In the genomic region with DNA sequence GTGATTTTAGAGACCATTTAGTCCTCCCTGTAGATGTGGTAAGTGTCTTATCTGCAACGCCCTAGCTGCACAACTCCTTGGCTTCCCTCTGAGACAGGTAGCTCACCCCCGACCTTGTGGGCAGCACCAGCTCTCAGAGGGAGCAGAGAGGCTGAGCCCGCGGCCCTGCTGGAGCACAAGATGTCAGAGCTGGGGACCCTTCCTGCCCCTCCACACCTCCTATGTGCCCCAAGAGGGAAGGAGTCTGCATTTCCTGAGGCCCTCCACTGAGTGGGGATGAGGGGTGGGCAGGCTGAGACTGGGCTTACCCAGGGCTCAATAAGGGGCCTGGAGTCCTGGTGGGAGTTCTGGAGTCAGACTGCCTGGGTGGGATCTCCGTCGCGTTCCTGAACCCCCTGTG, we compare ENCODE assay signal across 27 cellular contexts. TPM values are rescaled to one million over a fixed set of nuclear protein-coding genes. Genes with fewer than 3 reads are reported as not detected.
DNase-seq lines count a peak whose midpoint lies in the region; ATAC-seq and TF ChIP-seq lines count a peak whose summit lies in the region.
"Had no signal": no experiment of that assay in that cellular context is flagged by ENCODE, and none has a peak within 500 bp of the region (broad histone marks: within the 10 kb centered on the region; RNA-seq: fewer than 3 reads in every experiment).

No MANE protein-coding gene starts in this region.

- H3K18ac ChIP-seq in trophoblast cell (ENCODE audit: low read length): no peak overlapping the region

- H3K36me3 ChIP-seq in adrenal gland (replicated peaks in 1 of 2): no peaks in the 10 kb centered on the region
- H3K36me3 ChIP-seq in trophoblast cell (ENCODE audit: control insufficient read depth in 1 of 2, insufficient read depth in 2 of 2, low read length in 2 of 2): no peaks in the 10 kb centered on the region
- H3K36me3 ChIP-seq: ascending aorta, cardiac muscle cell, gastrocnemius medialis, left ventricle myocardium inferior had no signal

- no peak overlapping the region for H3K9ac ChIP-seq in trophoblast cell (ENCODE audit: low read length)

- H3K27ac Mint-ChIP-seq in stimulated activated naive CD8-positive, alpha-beta T cell treated with anti-CD3 and anti-CD28 coated beads, Interleukin-15, Interleukin-2, amounts not matched to agents 100 ng/mL and 50 ng/mL, for 24 hours: peak overlapping the region; percentile 21
- H3K27ac Mint-ChIP-seq: activated CD4-positive, alpha-beta memory T cell treated with anti-CD3 and anti-CD28 coated beads, Interleukin-2, amount 10 ng/mL, durations not matched to agents 7 days and 5 days; CD4-positive, alpha-beta T cell; dendritic cell treated with granulocyte-macrophage colony-stimulating factor and Interleukin-4, amounts not matched to agents 40 ng/mL and 50 ng/mL, for 4 days; T-helper 1 cell treated with Interleukin-12 subunit alpha and Interleukin-12 subunit beta and Interleukin-4 antibody, amounts not matched to agents 30 μg/mL and 1 μg/mL, for 36 hours had no signal

- no peak overlapping the region for H3K4me2 ChIP-seq in trophoblast cell (ENCODE audit: low read length)

- H3K4me3 Mint-ChIP-seq in stimulated activated naive CD8-positive, alpha-beta T cell treated with anti-CD3 and anti-CD28 coated beads, Interleukin-15, Interleukin-2, amounts not matched to agents 100 ng/mL and 50 ng/mL, for 24 hours: no peak overlapping the region
- H3K4me3 Mint-ChIP-seq: activated CD4-positive, alpha-beta memory T cell treated with anti-CD3 and anti-CD28 coated beads, Interleukin-2, amount 10 ng/mL, durations not matched to agents 7 days and 5 days; CD4-positive, alpha-beta T cell; dendritic cell treated with granulocyte-macrophage colony-stimulating factor and Interleukin-4, amounts not matched to agents 40 ng/mL and 50 ng/mL, for 4 days; T-helper 1 cell treated with Interleukin-12 subunit alpha and Interleukin-12 subunit beta and Interleukin-4 antibody, amounts not matched to agents 30 μg/mL and 1 μg/mL, for 36 hours had no signal

- intact Hi-C loops in adrenal gland (cut with DNase I): no loop called here

- H2AFZ ChIP-seq in trophoblast cell (ENCODE audit: insufficient read depth, low read length, poor library complexity): no peak overlapping the region

- no peaks in the 10 kb centered on the region for H3K36me3 Mint-ChIP-seq in stimulated activated naive CD8-positive, alpha-beta T cell treated with anti-CD3 and anti-CD28 coated beads, Interleukin-15, Interleukin-2, amounts not matched to agents 100 ng/mL and 50 ng/mL, for 24 hours (ENCODE audit: low read depth)

- DNase-seq in stimulated activated naive CD8-positive, alpha-beta T cell treated with anti-CD3 and anti-CD28 coated beads, Interleukin-15, Interleukin-2, amounts not matched to agents 100 U/mL and 50 U/mL, for 24 hours: no peak
- DNase-seq in adrenal gland (peak in 6 of 7 donors; percentile 0 to 35 (median 6)), trophoblast cell (no peak), substantia nigra (lab: John Stamatoyannopoulos, UW) (no peak)
- DNase-seq: activated CD4-positive, alpha-beta memory T cell treated with anti-CD3 and anti-CD28 coated beads, Interleukin-2, amount 10 ng/mL, durations not matched to agents 7 days and 5 days; activated CD4-positive, alpha-beta T cell treated with anti-CD3 and anti-CD28 coated beads for 1 hour; activated naive CD4-positive, alpha-beta T cell treated with anti-CD3 and anti-CD28 coated beads, Interleukin-2, amount 50 U/mL, for 16 hours; gastrocnemius medialis; hippocampal formation; left ventricle myocardium inferior; mesendoderm; NCI-H1417 treated with DMSO at 0.1 percent for 48 hours; NCI-H2081; NCI-H226; occipital lobe; stimulated activated CD4-positive, alpha-beta T cell treated with anti-CD3 and anti-CD28 coated beads, Interleukin-1b, Interleukin-23, amount 100 ng/mL, for 48 hours; stimulated activated CD8-positive, alpha-beta memory T cell treated with anti-CD3 and anti-CD28 coated beads, Interleukin-4, amount 100 ng/mL, for 48 hours had no signal

- no peak overlapping the region for H4K8ac ChIP-seq in trophoblast cell (ENCODE audit: low read depth, low read length)

- no peak overlapping the region for H3K23ac ChIP-seq in trophoblast cell (ENCODE audit: low read length)

- H2BK5ac ChIP-seq in trophoblast cell (ENCODE audit: low read depth, low read length, poor library complexity): no peak overlapping the region

- peaks cover 44% of the 10 kb centered on the region for H3K4me1 Mint-ChIP-seq in stimulated activated naive CD8-positive, alpha-beta T cell treated with anti-CD3 and anti-CD28 coated beads, Interleukin-15, Interleukin-2, amounts not matched to agents 100 ng/mL and 50 ng/mL, for 24 hours (ENCODE audit: low read depth)

- H3K4me1 ChIP-seq in adrenal gland (replicated peaks in 1 of 2): peaks cover 0 to 5% of the 10 kb centered on the region in 2 donors
- H3K4me1 ChIP-seq in trophoblast cell (ENCODE audit: control insufficient read depth in 1 of 2, insufficient read depth in 2 of 2, low read length in 2 of 2): peaks cover 24 to 25% of the 10 kb centered on the region in 2 experiments
- H3K4me1 ChIP-seq: ascending aorta, gastrocnemius medialis, left ventricle myocardium inferior had no signal

- peaks cover 8% of the 10 kb centered on the region for H3K79me2 ChIP-seq in trophoblast cell (ENCODE audit: control insufficient read depth, insufficient read depth, low read length, poor library complexity)

- H3K9me3 Mint-ChIP-seq in stimulated activated naive CD8-positive, alpha-beta T cell treated with anti-CD3 and anti-CD28 coated beads, Interleukin-15, Interleukin-2, amounts not matched to agents 100 ng/mL and 50 ng/mL, for 24 hours: no peaks in the 10 kb centered on the region
- H3K9me3 Mint-ChIP-seq: activated CD4-positive, alpha-beta memory T cell treated with anti-CD3 and anti-CD28 coated beads, Interleukin-2, amount 10 ng/mL, durations not matched to agents 7 days and 5 days; CD4-positive, alpha-beta T cell; dendritic cell treated with granulocyte-macrophage colony-stimulating factor and Interleukin-4, amounts not matched to agents 40 ng/mL and 50 ng/mL, for 4 days; T-helper 1 cell treated with Interleukin-12 subunit alpha and Interleukin-12 subunit beta and Interleukin-4 antibody, amounts not matched to agents 30 μg/mL and 1 μg/mL, for 36 hours had no signal

- no peak overlapping the region for H3K27ac ChIP-seq in adrenal gland
- no peak overlapping the region for H3K27ac ChIP-seq in trophoblast cell (ENCODE audit: low read depth, low read length)
- no peak overlapping the region for H3K27ac ChIP-seq in substantia nigra (ENCODE audit: low read depth, low read length, poor library complexity, severe bottlenecking)
- H3K27ac ChIP-seq: ascending aorta, cardiac muscle cell, gastrocnemius medialis, HL-60, left ventricle myocardium inferior had no signal

- H2AK5ac ChIP-seq in trophoblast cell (ENCODE audit: low read length): no peak overlapping the region

- no peak for TF ChIP-seq POLR2A in adrenal gland (IDR thresholded peaks at IDR 0.05)

- H3K27me3 ChIP-seq in adrenal gland (no peaks in the 10 kb centered on the region), trophoblast cell (ENCODE audit: insufficient read depth, low read length) (no peaks in the 10 kb centered on the region)
- H3K27me3 ChIP-seq: ascending aorta, cardiac muscle cell, gastrocnemius medialis had no signal

- no peaks in the 10 kb centered on the region for H3K27me3 Mint-ChIP-seq in stimulated activated naive CD8-positive, alpha-beta T cell treated with anti-CD3 and anti-CD28 coated beads, Interleukin-15, Interleukin-2, amounts not matched to agents 100 ng/mL and 50 ng/mL, for 24 hours
- H3K27me3 Mint-ChIP-seq: CD4-positive, alpha-beta T cell had no signal

- ATAC-seq in stimulated activated naive CD8-positive, alpha-beta T cell treated with anti-CD3 and anti-CD28 coated beads, Interleukin-15, Interleukin-2, amounts not matched to agents 100 U/mL and 50 U/mL, for 24 hours: no peak
- ATAC-seq in HG03159 (IDR thresholded peaks at IDR 0.05; ENCODE audit: unreplicated experiment) (no peak), GM19351 (IDR thresholded peaks at IDR 0.05; ENCODE audit: unreplicated experiment) (no peak)
- ATAC-seq: gastrocnemius medialis had no signal

- no peak overlapping the region for H2BK120ac ChIP-seq in trophoblast cell (ENCODE audit: insufficient read depth, low read length, poor library complexity)

- H3K79me1 ChIP-seq in trophoblast cell (ENCODE audit: low read length): peaks cover 28% of the 10 kb centered on the region

- peak overlapping the region; percentile 13 for H2BK12ac ChIP-seq in trophoblast cell (ENCODE audit: low read length)

- TF ChIP-seq CTCF in adrenal gland (IDR thresholded peaks at IDR 0.05): no peak

- H4K12ac ChIP-seq in trophoblast cell (ENCODE audit: low read depth, low read length): no peak overlapping the region

- peak overlapping the region; percentile 8 for H4K91ac ChIP-seq in trophoblast cell (ENCODE audit: low read depth, low read length)

- H3K14ac ChIP-seq in trophoblast cell (ENCODE audit: low read length): no peak overlapping the region

- H3K4me3 ChIP-seq in adrenal gland (no peak overlapping the region), trophoblast cell (ENCODE audit: low read depth, low read length) (no peak overlapping the region)
- H3K4me3 ChIP-seq: ascending aorta, cardiac muscle cell, gastrocnemius medialis, left ventricle myocardium inferior had no signal

- WGBS in adrenal gland, 4 donors: 83 to 92% (median 90%) methylated on average over 4 to 7 of the region's 7 CpGs
- WGBS in trophoblast cell (ENCODE audit: extremely low coverage, insufficient coverage, insufficient read length): no CpG with 5 or more reads among the region's 7 CpGs

- H3K9me3 ChIP-seq in adrenal gland (replicated peaks in 1 of 3) (no peaks in the 10 kb centered on the region), trophoblast cell (ENCODE audit: insufficient read depth, low read depth, low read length) (no peaks in the 10 kb centered on the region)
- H3K9me3 ChIP-seq: ascending aorta, gastrocnemius medialis, left ventricle myocardium inferior had no signal

- H3K4ac ChIP-seq in trophoblast cell (ENCODE audit: low read depth, low read length): no peak overlapping the region

RNA-seq across cellular contexts. Expression of a gene that starts 12.2 kb away (rescaled TPM):
- total RNA-seq in adrenal gland: 10 to 100 TPM; 14.4 to 69.9 (median 44.5) TPM
- 10 to 100 TPM; 14.7 to 45.0 (median 19.8) TPM for polyA plus RNA-seq in adrenal gland
- polyA plus RNA-seq in trophoblast cell (2013): 242 and 265 TPM in 2 replicates
- total RNA-seq: cardiac muscle cell had no signal

RNA-seq across cellular contexts. Expression of a gene that starts 51.9 kb away (rescaled TPM):
- total RNA-seq in adrenal gland: 1 to 10 TPM in 1 of 8 donors, under 1 TPM in 4, not detected in 3; 0.14 to 1.5 (median 0.50) TPM
- polyA plus RNA-seq in adrenal gland: 1 to 10 TPM in 1 of 3 donors, under 1 TPM in 2; 0.20 to 2.0 (median 0.40) TPM
- 0.49 and 0.54 TPM in 2 replicates for polyA plus RNA-seq in trophoblast cell (2013)
- total RNA-seq: activated CD4-positive, alpha-beta memory T cell treated with anti-CD3 and anti-CD28 coated beads, Interleukin-2, amount 10 ng/mL, durations not matched to agents 7 days and 5 days; ascending aorta; cardiac muscle cell; myocyte had no signal
- polyA plus RNA-seq: cardiac muscle cell had no signal

Comparison
In these comparisons a context has a peak if more than half of its experiments do, and no peak if none do; other contexts are left out.
1. DNase-seq: peak in adrenal gland (6 of 7); none in stimulated activated naive CD8-positive, alpha-beta T cell treated with anti-CD3 and anti-CD28 coated beads, Interleukin-15, Interleukin-2, amounts not matched to agents 100 U/mL and 50 U/mL, for 24 hours (single experiment), trophoblast cell (0 of 2) and substantia nigra (0 of 49).